ENCODE assay signal across 8 cellular contexts in the genomic region with DNA sequence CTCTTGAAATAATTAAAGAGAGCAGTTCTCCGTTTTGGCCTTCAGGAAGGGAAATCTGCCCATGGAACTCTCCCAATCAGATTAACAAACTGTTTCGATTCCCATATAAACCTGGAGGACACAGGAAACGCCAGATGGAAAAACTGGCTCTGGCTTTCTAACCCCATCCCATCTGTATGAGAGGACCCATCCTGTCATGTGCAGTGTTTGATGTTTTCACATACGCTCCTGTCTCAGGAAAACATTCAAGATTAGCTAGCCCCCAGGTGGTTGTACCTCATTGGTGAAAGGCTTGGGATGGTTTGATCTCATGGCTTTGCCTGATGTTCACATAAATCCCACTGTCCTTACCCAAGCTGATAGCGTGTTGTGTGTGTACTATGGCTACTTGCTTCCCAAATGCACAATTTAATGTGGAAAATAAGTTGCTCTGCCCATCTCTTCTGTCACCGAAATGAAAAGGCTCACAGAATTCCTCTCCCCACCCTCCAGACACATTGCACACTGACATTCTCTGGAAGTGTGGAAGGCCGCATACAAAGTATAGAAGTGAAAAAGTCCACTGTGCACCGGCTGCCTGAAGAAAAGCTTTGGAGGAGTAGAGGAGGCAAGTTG. TPM values are rescaled to one million over a fixed set of nuclear protein-coding genes. Genes with fewer than 3 reads are reported as not detected.
DNase-seq lines count a peak whose midpoint lies in the region; ATAC-seq and TF ChIP-seq lines count a peak whose summit lies in the region.

No MANE protein-coding gene starts in this region.

- H3K9ac ChIP-seq in endodermal cell (ENCODE audit: extremely low read depth, low read length, poor library complexity, severe bottlenecking) = no peak overlapping the region

- TF ChIP-seq CTCF in endodermal cell (conservative IDR thresholded peaks at IDR 0.05) = no peak
- TF ChIP-seq CTCF in gastrocnemius medialis (IDR thresholded peaks at IDR 0.05 in 4 of 5, conservative IDR thresholded peaks at IDR 0.05 in 1 of 5) = no peak

- H3K36me3 ChIP-seq in endodermal cell (ENCODE audit: control insufficient read depth, insufficient read depth, low read length) (peaks cover 18% of the 10 kb centered on the region), gastrocnemius medialis (no peaks in the 10 kb centered on the region)

- no peaks in the 10 kb centered on the region for H3K4me1 ChIP-seq in endodermal cell (ENCODE audit: control insufficient read depth, insufficient read depth, low read length)
- H3K4me1 ChIP-seq in gastrocnemius medialis = peaks cover 53 to 69% of the 10 kb centered on the region in 2 donors

- no peak for DNase-seq in activated CD4-positive, alpha-beta T cell treated with anti-CD3 and anti-CD28 coated beads, Interleukin-2, amount 10 ng/mL, durations not matched to agents 7 days and 5 days
- no peak for DNase-seq in activated CD4-positive, alpha-beta T cell treated with anti-CD3 and anti-CD28 coated beads for 4 hours
- DNase-seq in NCI-H82 treated with DMSO at 0.1 percent for 48 hours (lab: John Stamatoyannopoulos, UW; ENCODE audit: unreplicated experiment) (peak; percentile 75), endodermal cell (peak; percentile 71), gastrocnemius medialis (no peak), HEK293T (ENCODE audit: extremely low spot score) (no peak), AG20443 (ENCODE audit: low spot score) (no peak)

- H3K4me3 ChIP-seq in endodermal cell (ENCODE audit: low read length) (no peak overlapping the region), gastrocnemius medialis (no peak overlapping the region)

- POLR2A ChIA-PET in activated CD4-positive, alpha-beta T cell treated with anti-CD3 and anti-CD28 coated beads, Interleukin-2, amount 10 ng/mL, durations not matched to agents 7 days and 5 days (lab: Charles Lee) = no interaction called here
- POLR2A ChIA-PET in HEK293T (lab: Yijun Ruan, JAX) = interaction anchor here (0.7 to 1.6 kb wide), 3 partner anchors 114 to 300 kb away, joined by 3 to 5 read pairs (median 3); no protein-coding TSS in a partner anchor

- peak overlapping the region; percentile 40 for H3K4me3 Mint-ChIP-seq in activated CD4-positive, alpha-beta T cell treated with anti-CD3 and anti-CD28 coated beads, Interleukin-2, amount 10 ng/mL, durations not matched to agents 7 days and 5 days
- H3K4me3 Mint-ChIP-seq in endodermal cell = no peak overlapping the region

- 93 to 96% methylated on average over 4 to 8 of the region's 8 CpGs for WGBS in endodermal cell (ENCODE audit: insufficient coverage in 1 of 2, insufficient read length in 1 of 2), 2 experiments

- intact Hi-C loops in gastrocnemius medialis (cut with DNase I; ENCODE audit: low total_unique reads) = loop anchor here (1.0 to 10.0 kb wide), 6 partner anchors 54 to 907 kb away; a partner anchor contains a TSS

- no peaks in the 10 kb centered on the region for H3K9me3 Mint-ChIP-seq in activated CD4-positive, alpha-beta T cell treated with anti-CD3 and anti-CD28 coated beads, Interleukin-2, amount 10 ng/mL, durations not matched to agents 7 days and 5 days
- H3K9me3 Mint-ChIP-seq in endodermal cell = no peaks in the 10 kb centered on the region

- H3K27ac Mint-ChIP-seq in activated CD4-positive, alpha-beta T cell treated with anti-CD3 and anti-CD28 coated beads, Interleukin-2, amount 10 ng/mL, durations not matched to agents 7 days and 5 days = peak overlapping the region; percentile 51
- peak overlapping the region; percentile 48 for H3K27ac Mint-ChIP-seq in endodermal cell

- in situ Hi-C loops in gastrocnemius medialis (cut with MboI; ENCODE audit: low sequenced_read_pairs in 4 of 4) = loop anchor here (5.0 to 25.0 kb wide), 5 partner anchors 127 to 236 kb away; a partner anchor contains a TSS

- no peak for ATAC-seq in gastrocnemius medialis
- no peak for ATAC-seq in GM19397 (IDR thresholded peaks at IDR 0.05; ENCODE audit: unreplicated experiment)

- CTCF ChIA-PET in activated CD4-positive, alpha-beta T cell treated with anti-CD3 and anti-CD28 coated beads, Interleukin-2, amount 10 ng/mL, durations not matched to agents 7 days and 5 days (lab: Charles Lee) = interaction anchor here (0.7 to 1.5 kb wide), 4 partner anchors 15 to 229 kb away, joined by 3 to 8 read pairs (median 4); a partner anchor contains a TSS
- CTCF ChIA-PET in HEK293T (lab: Yijun Ruan, JAX) = interaction anchor here (0.5 kb wide), 1 partner anchor 270 kb away, joined by 4 read pairs; no protein-coding TSS in a partner anchor

- peaks cover 30% of the 10 kb centered on the region for H3K4me1 Mint-ChIP-seq in activated CD4-positive, alpha-beta T cell treated with anti-CD3 and anti-CD28 coated beads, Interleukin-2, amount 10 ng/mL, durations not matched to agents 7 days and 5 days
- peaks cover 13% of the 10 kb centered on the region for H3K4me1 Mint-ChIP-seq in endodermal cell

- H3K27ac ChIP-seq in endodermal cell (ENCODE audit: low read depth, low read length) = peak overlapping the region; percentile 8
- peak overlapping the region; percentile 98 to 99 (median 98) for H3K27ac ChIP-seq in gastrocnemius medialis

- H3K36me3 Mint-ChIP-seq in activated CD4-positive, alpha-beta T cell treated with anti-CD3 and anti-CD28 coated beads, Interleukin-2, amount 10 ng/mL, durations not matched to agents 7 days and 5 days (ENCODE audit: low read depth) = peaks cover 37% of the 10 kb centered on the region
- peaks cover 26% of the 10 kb centered on the region for H3K36me3 Mint-ChIP-seq in endodermal cell (ENCODE audit: low read depth)

- H3K9me3 ChIP-seq in endodermal cell (ENCODE audit: control insufficient read depth, low read length) (no peaks in the 10 kb centered on the region), gastrocnemius medialis (no peaks in the 10 kb centered on the region)

- H3K27me3 ChIP-seq in endodermal cell (ENCODE audit: control insufficient read depth, insufficient read depth, low read length, poor library complexity, severe bottlenecking) (no peaks in the 10 kb centered on the region), gastrocnemius medialis (no peaks in the 10 kb centered on the region)

- no peaks in the 10 kb centered on the region for H3K27me3 Mint-ChIP-seq in activated CD4-positive, alpha-beta T cell treated with anti-CD3 and anti-CD28 coated beads, Interleukin-2, amount 10 ng/mL, durations not matched to agents 7 days and 5 days
- H3K27me3 Mint-ChIP-seq in endodermal cell (ENCODE audit: insufficient read depth) = no peaks in the 10 kb centered on the region

- TF ChIP-seq POLR2A in gastrocnemius medialis (IDR thresholded peaks at IDR 0.05) = no peak

TF ChIP-seq in HEK293T, 16 proteins besides CTCF, POLR2A, EP300 and RAD21:
- TF ChIP-seq, protein P1, sequence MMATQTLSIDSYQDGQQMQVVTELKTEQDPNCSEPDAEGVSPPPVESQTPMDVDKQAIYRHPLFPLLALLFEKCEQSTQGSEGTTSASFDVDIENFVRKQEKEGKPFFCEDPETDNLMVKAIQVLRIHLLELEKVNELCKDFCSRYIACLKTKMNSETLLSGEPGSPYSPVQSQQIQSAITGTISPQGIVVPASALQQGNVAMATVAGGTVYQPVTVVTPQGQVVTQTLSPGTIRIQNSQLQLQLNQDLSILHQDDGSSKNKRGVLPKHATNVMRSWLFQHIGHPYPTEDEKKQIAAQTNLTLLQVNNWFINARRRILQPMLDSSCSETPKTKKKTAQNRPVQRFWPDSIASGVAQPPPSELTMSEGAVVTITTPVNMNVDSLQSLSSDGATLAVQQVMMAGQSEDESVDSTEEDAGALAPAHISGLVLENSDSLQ (IDR thresholded peaks at IDR 0.05) = no peak
- TF ChIP-seq TARDBP (IDR thresholded peaks at IDR 0.05) = no peak
- TF ChIP-seq L3MBTL2 (conservative IDR thresholded peaks at IDR 0.05) = no peak
- TF ChIP-seq BHLHE40 (IDR thresholded peaks at IDR 0.05; ENCODE audit: borderline replicate concordance) = no peak
- no peak for TF ChIP-seq ELF4 (IDR thresholded peaks at IDR 0.05)
- no peak for TF ChIP-seq HDGF (IDR thresholded peaks at IDR 0.05; ENCODE audit: borderline replicate concordance)
- no peak for TF ChIP-seq ARNT (IDR thresholded peaks at IDR 0.05)
- TF ChIP-seq SUZ12 (IDR thresholded peaks at IDR 0.05) = no peak
- no peak for TF ChIP-seq NFRKB (IDR thresholded peaks at IDR 0.05)

RNA-seq across cellular contexts. Expression of a gene that starts 18.2 kb away (rescaled TPM):
- 10 to 100 TPM; 50.1 to 57.5 TPM for total RNA-seq in activated CD4-positive, alpha-beta T cell treated with anti-CD3 and anti-CD28 coated beads, Interleukin-2, amount 10 ng/mL, durations not matched to agents 7 days and 5 days
- total RNA-seq in endodermal cell (10 to 100 TPM in 1 of 2 donors, 1 to 10 TPM in 1; 9.0 to 13.7 TPM), gastrocnemius medialis (10 to 100 TPM in 3 of 4 donors, 1 to 10 TPM in 1; 9.7 to 27.5 (median 13.8) TPM)
- polyA plus RNA-seq in endodermal cell (2013, experiment 1 of 2) = 3.0 TPM
- 3.6 TPM for polyA plus RNA-seq in endodermal cell (2013, experiment 2 of 2)

Comparison
In these comparisons a context has a peak if more than half of its experiments do, and no peak if none do; other contexts are left out.
1. DNase-seq: peak in NCI-H82 treated with DMSO at 0.1 percent for 48 hours (single experiment) and endodermal cell (single experiment); none in activated CD4-positive, alpha-beta T cell treated with anti-CD3 and anti-CD28 coated beads, Interleukin-2, amount 10 ng/mL, durations not matched to agents 7 days and 5 days (single experiment), activated CD4-positive, alpha-beta T cell treated with anti-CD3 and anti-CD28 coated beads for 4 hours (0 of 2), gastrocnemius medialis (0 of 2), HEK293T (single experiment) and AG20443 (single experiment).